ENCODE assay signal across 1 cellular context in genomic region chr17:17844079-17844478, GRCh38.
TF ChIP-seq lines count a peak whose summit lies in the region.

No MANE protein-coding gene starts in this region.

TF ChIP-seq in H1, 55 proteins besides CTCF, POLR2A, EP300 and RAD21:
- no peak for TF ChIP-seq FOSL1 (IDR thresholded peaks at IDR 0.05; ENCODE audit: insufficient read depth, low read depth, low read length)
